Comparison of ENCODE assay signal across 23 cellular contexts in the genomic region with DNA sequence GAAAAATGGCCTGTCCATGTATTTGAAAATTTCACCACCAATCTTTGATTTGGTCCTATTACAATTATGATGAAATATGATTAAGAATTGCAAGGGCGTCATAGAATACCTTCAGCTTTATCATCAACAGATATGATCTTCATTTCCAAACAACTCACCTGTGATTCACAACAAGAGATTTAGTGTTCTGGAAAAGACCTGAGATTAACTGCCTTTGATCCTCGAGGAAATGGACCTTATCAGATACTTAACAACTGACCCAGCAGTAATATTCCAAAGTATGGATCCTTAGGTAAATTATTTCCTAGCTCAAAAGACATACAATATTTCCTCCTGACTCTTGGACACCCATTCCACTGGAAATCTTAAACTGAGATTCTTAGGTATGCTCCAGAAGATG. TPM values are rescaled to one million over a fixed set of nuclear protein-coding genes. Genes with fewer than 3 reads are reported as not detected.
"Had no signal": no experiment of that assay in that cellular context is flagged by ENCODE, and none has a peak within 500 bp of the region (broad histone marks: within the 10 kb centered on the region; RNA-seq: fewer than 3 reads in every experiment).

No MANE protein-coding gene starts in this region.

- H3K4me3 ChIP-seq: MG63, Peyer's patch, SJSA1, SK-N-MC had no signal

- H3K36me3 ChIP-seq: MG63, Peyer's patch, SJSA1 had no signal

- H3K27ac ChIP-seq: KMS-11, SJSA1, SK-N-MC had no signal

- ATAC-seq: HepG2 had no signal

- H3K9ac ChIP-seq: KMS-11 had no signal

- H3K9me3 ChIP-seq: MG63, Peyer's patch, SJSA1 had no signal

- H3K27me3 ChIP-seq: MG63, Peyer's patch, SJSA1 had no signal

- DNase-seq: IMR-90, Kasumi-1, MG63, NCI-H1092 treated with DMSO at 0.1 percent for 48 hours, NCI-H1436, NCI-H187, NCI-H2029, NCI-H2081 treated with DMSO at 0.1 percent for 48 hours, NCI-H2171, NCI-H226, NCI-H446, NCI-H510A, NCI-H524 treated with DMSO at 0.1 percent for 48 hours, NCI-H69, NCI-H774, Peyer's patch, Right ventricle myocardium superior, SIG-M5 had no signal

RNA-seq across cellular contexts. Expression of gene GNAT2, which starts 33.0 kb away (rescaled TPM):
- total RNA-seq: Peyer's patch, Right ventricle myocardium superior, RPMI7951 had no signal

RNA-seq across cellular contexts. Expression of gene GSTM1, which starts 35.2 kb away (rescaled TPM):
- total RNA-seq: HepG2, IMR-90, Right ventricle myocardium superior had no signal
- polyA plus RNA-seq: IMR-90 had no signal
